ENCODE assay signal across 2 cellular contexts in genomic region chr13:27920677-27921420, GRCh38.
TF ChIP-seq lines count a peak whose summit lies in the region.

No MANE protein-coding gene starts in this region.

TF ChIP-seq in HCT116, 20 proteins besides CTCF, POLR2A, EP300 and RAD21:
- no peak for TF ChIP-seq ZFX (IDR thresholded peaks at IDR 0.05)
- no peak for TF ChIP-seq CBX3 (IDR thresholded peaks at IDR 0.05; ENCODE audit: low read depth)
- TF ChIP-seq ZNF274 (IDR thresholded peaks at IDR 0.05; ENCODE audit: low read depth, low read length): no peak
- TF ChIP-seq EGR1 (IDR thresholded peaks at IDR 0.05; ENCODE audit: low read depth): no peak
- TF ChIP-seq ATF3 (IDR thresholded peaks at IDR 0.05): no peak
- TF ChIP-seq ELF1 (IDR thresholded peaks at IDR 0.05; ENCODE audit: borderline replicate concordance, low read depth): no peak
- no peak for TF ChIP-seq POLR2AphosphoS5 (IDR thresholded peaks at IDR 0.05; ENCODE audit: low read depth, low read length)
- no peak for TF ChIP-seq EZH2phosphoT487 (IDR thresholded peaks at IDR 0.05; ENCODE audit: borderline replicate concordance)
- TF ChIP-seq YY1 (IDR thresholded peaks at IDR 0.05; ENCODE audit: extremely low read depth, insufficient replicate concordance, low read depth, low read length): no peak
- TF ChIP-seq JUND (IDR thresholded peaks at IDR 0.05): no peak
- no peak for TF ChIP-seq REST (IDR thresholded peaks at IDR 0.05; ENCODE audit: low read depth)
- no peak for TF ChIP-seq CEBPB (IDR thresholded peaks at IDR 0.05; ENCODE audit: low read depth)
- TF ChIP-seq MAX (IDR thresholded peaks at IDR 0.05): no peak
TF ChIP-seq in HCT116: peak in this region for 0.

TF ChIP-seq in HepG2, 621 proteins besides CTCF, POLR2A, EP300 and RAD21 (continues in another document):
- TF ChIP-seq ZNF737 (CRISPR knock-in tag; IDR thresholded peaks at IDR 0.05; ENCODE audit: borderline replicate concordance) (no peak), GFI1 (CRISPR knock-in tag; IDR thresholded peaks at IDR 0.05; ENCODE audit: borderline replicate concordance) (no peak), GPBP1L1 (CRISPR knock-in tag; IDR thresholded peaks at IDR 0.05) (no peak), ARHGAP35 (CRISPR knock-in tag; IDR thresholded peaks at IDR 0.05; ENCODE audit: borderline replicate concordance) (no peak), ZNF841 (CRISPR knock-in tag; IDR thresholded peaks at IDR 0.05; ENCODE audit: borderline replicate concordance) (no peak), ZNF501 (CRISPR knock-in tag; IDR thresholded peaks at IDR 0.05) (peak; percentile 12; the same call in 1 of the 2 replicates), ZSCAN21 (CRISPR knock-in tag; IDR thresholded peaks at IDR 0.05; ENCODE audit: borderline replicate concordance) (no peak), ZNF280B (CRISPR knock-in tag; IDR thresholded peaks at IDR 0.05; ENCODE audit: borderline replicate concordance) (no peak), ZNF672 (CRISPR knock-in tag; IDR thresholded peaks at IDR 0.05) (no peak), RXRB (CRISPR knock-in tag; IDR thresholded peaks at IDR 0.05; ENCODE audit: borderline replicate concordance) (no peak), ZMYM2 (CRISPR knock-in tag; IDR thresholded peaks at IDR 0.05) (no peak), AGO2 (optimal IDR thresholded peaks at IDR 0.05; ENCODE audit: low read depth, low read length) (no peak), SRSF1 (optimal IDR thresholded peaks at IDR 0.05; ENCODE audit: low read depth, low read length) (peak; percentile 35), SOX13 (IDR thresholded peaks at IDR 0.05) (no peak), SOX13 (CRISPR knock-in tag; conservative IDR thresholded peaks at IDR 0.05 in 1 of 2, IDR thresholded peaks at IDR 0.05 in 1 of 2) (no peak), RORA (CRISPR knock-in tag; IDR thresholded peaks at IDR 0.05) (no peak), ZNF784 (CRISPR knock-in tag; IDR thresholded peaks at IDR 0.05; ENCODE audit: borderline replicate concordance) (no peak), UBTF (CRISPR knock-in tag; IDR thresholded peaks at IDR 0.05) (peak; percentile 28; the same call in 1 of the 2 replicates), ZNF563 (CRISPR knock-in tag; IDR thresholded peaks at IDR 0.05) (no peak), HMGXB4 (CRISPR knock-in tag; IDR thresholded peaks at IDR 0.05; ENCODE audit: borderline replicate concordance in 1 of 2, low read depth in 1 of 2) (0 out of 4 replicates have a peak, but pooled peaks of 1 of the 2 experiments have one; percentile 31), TFAP4 (IDR thresholded peaks at IDR 0.05; ENCODE audit: borderline replicate concordance, low read depth) (no peak), KDM5A (IDR thresholded peaks at IDR 0.05; ENCODE audit: borderline replicate concordance, low read length) (no peak), YY1 (IDR thresholded peaks at IDR 0.05; ENCODE audit: insufficient read depth, insufficient replicate concordance, low read depth, low read length) (no peak), ZNF788 (CRISPR knock-in tag; IDR thresholded peaks at IDR 0.05; ENCODE audit: borderline replicate concordance) (no peak), XBP1 (CRISPR knock-in tag; IDR thresholded peaks at IDR 0.05) (no peak), PITX1 (CRISPR knock-in tag; IDR thresholded peaks at IDR 0.05) (no peak), ZMAT5 (CRISPR knock-in tag; IDR thresholded peaks at IDR 0.05; ENCODE audit: borderline replicate concordance, low read depth) (no peak), SNRNP70 (IDR thresholded peaks at IDR 0.05; ENCODE audit: low read depth, low read length) (no peak), ZNF3 (CRISPR knock-in tag; IDR thresholded peaks at IDR 0.05) (no peak), SAP130 (CRISPR knock-in tag; IDR thresholded peaks at IDR 0.05; ENCODE audit: low read depth) (no peak), ZIK1 (CRISPR knock-in tag; IDR thresholded peaks at IDR 0.05; ENCODE audit: borderline replicate concordance, low read depth) (no peak), ZNF335 (CRISPR knock-in tag; IDR thresholded peaks at IDR 0.05) (no peak), NFE2L2 (IDR thresholded peaks at IDR 0.05; ENCODE audit: low read length) (no peak), ETV5 (CRISPR knock-in tag; IDR thresholded peaks at IDR 0.05; ENCODE audit: borderline replicate concordance) (no peak), ZNF639 (CRISPR knock-in tag; conservative IDR thresholded peaks at IDR 0.05) (no peak), ATF4 (CRISPR knock-in tag; IDR thresholded peaks at IDR 0.05) (no peak), ZNF264 (CRISPR knock-in tag; IDR thresholded peaks at IDR 0.05) (no peak), BHLHE40 (IDR thresholded peaks at IDR 0.05; ENCODE audit: low read length) (no peak), ZKSCAN5 (CRISPR knock-in tag; IDR thresholded peaks at IDR 0.05) (no peak), ZFP90 (CRISPR knock-in tag; IDR thresholded peaks at IDR 0.05; ENCODE audit: borderline replicate concordance) (no peak), ATAD3A (CRISPR knock-in tag; IDR thresholded peaks at IDR 0.05) (no peak), KLF12 (CRISPR knock-in tag; IDR thresholded peaks at IDR 0.05; ENCODE audit: borderline replicate concordance) (no peak), SALL2 (CRISPR knock-in tag; IDR thresholded peaks at IDR 0.05) (no peak), KAT2B (IDR thresholded peaks at IDR 0.05; ENCODE audit: borderline replicate concordance, low read depth, low read length) (no peak), ZFY (CRISPR knock-in tag; IDR thresholded peaks at IDR 0.05) (peak; percentile 27; the same call in 1 of the 2 replicates), ZNF703 (CRISPR knock-in tag; IDR thresholded peaks at IDR 0.05; ENCODE audit: borderline replicate concordance) (no peak), ZNF709 (CRISPR knock-in tag; IDR thresholded peaks at IDR 0.05) (no peak), ZNF10 (CRISPR knock-in tag; IDR thresholded peaks at IDR 0.05; ENCODE audit: borderline replicate concordance, low read depth) (no peak), ZNF652 (CRISPR knock-in tag; IDR thresholded peaks at IDR 0.05; ENCODE audit: borderline replicate concordance, low read depth) (no peak), YEATS4 (CRISPR knock-in tag; IDR thresholded peaks at IDR 0.05; ENCODE audit: borderline replicate concordance) (no peak), TCF7L2 (IDR thresholded peaks at IDR 0.05; ENCODE audit: low read depth, low read length) (no peak), PPARG (CRISPR knock-in tag; conservative IDR thresholded peaks at IDR 0.05) (no peak), ZNF260 (CRISPR knock-in tag; IDR thresholded peaks at IDR 0.05; ENCODE audit: borderline replicate concordance, low read depth) (no peak), FUBP1 (CRISPR knock-in tag; IDR thresholded peaks at IDR 0.05; ENCODE audit: borderline replicate concordance) (no peak), SALL1 (CRISPR knock-in tag; IDR thresholded peaks at IDR 0.05) (no peak), PHF8 (CRISPR knock-in tag; IDR thresholded peaks at IDR 0.05) (peak; percentile 24; the same call in 1 of the 2 replicates)
